Comparison of ENCODE assay signal across 19 cellular contexts in genomic region chr16:4239682-4240175, GRCh38. TPM values are rescaled to one million over a fixed set of nuclear protein-coding genes. Genes with fewer than 3 reads are reported as not detected.
DNase-seq lines count a peak whose midpoint lies in the region; ATAC-seq and TF ChIP-seq lines count a peak whose summit lies in the region.
"Had no signal": no experiment of that assay in that cellular context is flagged by ENCODE, and none has a peak within 500 bp of the region (broad histone marks: within the 10 kb centered on the region; RNA-seq: fewer than 3 reads in every experiment).

No MANE protein-coding gene starts in this region.

- WGBS in testis, 2 donors, result 55 to 73% methylated on average over 19 of the region's 19 CpGs

- no peaks in the 10 kb centered on the region for H3K9me3 ChIP-seq in neural progenitor cell (ENCODE audit: low read depth)
- no peaks in the 10 kb centered on the region for H3K9me3 ChIP-seq in testis
- H3K9me3 ChIP-seq: pancreas, sigmoid colon had no signal

- H2AFZ ChIP-seq in neural progenitor cell (replicated peaks), result peak overlapping the region; percentile 17
- H2AFZ ChIP-seq: GM23248, hepatocyte had no signal

- no peak for DNase-seq in left cardiac atrium
- no peak for DNase-seq in neural progenitor cell (ENCODE audit: low spot score)
- DNase-seq in testis, result no peak
- no peak for DNase-seq in islet precursor cell
- DNase-seq in OCI-M1 (lab: John Stamatoyannopoulos, UW), result no peak
- DNase-seq in natural killer cell, result no peak
- no peak for DNase-seq in NCI-H146 treated with DMSO at 0.1 percent for 48 hours (lab: John Stamatoyannopoulos, UW; ENCODE audit: unreplicated experiment)
- DNase-seq: activated CD4-positive, CD25-positive, alpha-beta regulatory T cell treated with anti-CD3 and anti-CD28 coated beads, Interleukin-2, amount 50 U/mL, for 72 hours; activated CD8-positive, alpha-beta T cell treated with anti-CD3 and anti-CD28 coated beads, Interleukin-2, amount 10 ng/mL, durations not matched to agents 7 days and 5 days; activated T-cell treated with anti-CD3 and anti-CD28 coated beads, Interleukin-2, amount 50 U/mL, for 1 hour; caudate nucleus; CD4-positive, alpha-beta T cell; GM23248; NCI-H1417 treated with DMSO at 0.1 percent for 48 hours; pancreas; sigmoid colon had no signal

- H3K9ac ChIP-seq in neural progenitor cell, result no peak overlapping the region
- H3K9ac ChIP-seq: GM23248 had no signal

- H3K27me3 Mint-ChIP-seq in brain (peaks cover 9% of the 10 kb centered on the region), neural progenitor cell (ENCODE audit: insufficient read depth, low read depth) (peaks cover 7% of the 10 kb centered on the region), natural killer cell (ENCODE audit: low read depth in 2 of 2) (peaks cover 12 to 24% of the 10 kb centered on the region in 2 donors)

- H3K9me3 Mint-ChIP-seq in brain (peaks cover 0 to 9% (median 0%) of the 10 kb centered on the region in 5 experiments), neural progenitor cell (peaks cover 5% of the 10 kb centered on the region), natural killer cell (no peaks in the 10 kb centered on the region)
- H3K9me3 Mint-ChIP-seq: CD4-positive, alpha-beta T cell had no signal

- no peak overlapping the region for H3K27ac ChIP-seq in neural progenitor cell
- peak overlapping the region; percentile 27 to 41 for H3K27ac ChIP-seq in testis
- H3K27ac ChIP-seq: GM23248, hepatocyte, pancreas had no signal

- H3K4me3 ChIP-seq in neural progenitor cell, result no peak overlapping the region
- H3K4me3 ChIP-seq in testis, result no peak overlapping the region
- H3K4me3 ChIP-seq: GM23248, hepatocyte, pancreas had no signal

- H3K4me3 Mint-ChIP-seq in brain (peak overlapping the region in 2 of 5 experiments; percentile 69 to 80), neural progenitor cell (no peak overlapping the region), natural killer cell (no peak overlapping the region)
- H3K4me3 Mint-ChIP-seq: activated CD8-positive, alpha-beta T cell treated with anti-CD3 and anti-CD28 coated beads, Interleukin-2, amount 10 ng/mL, durations not matched to agents 7 days and 5 days; CD4-positive, alpha-beta T cell had no signal

- no peaks in the 10 kb centered on the region for H4K20me1 ChIP-seq in neural progenitor cell (ENCODE audit: low read depth)

- no peaks in the 10 kb centered on the region for H3K79me2 ChIP-seq in neural progenitor cell (ENCODE audit: low read depth)
- H3K79me2 ChIP-seq: hepatocyte had no signal

- H3K4me1 Mint-ChIP-seq in brain (peaks cover 67% of the 10 kb centered on the region), neural progenitor cell (peaks cover 28% of the 10 kb centered on the region), natural killer cell (no peaks in the 10 kb centered on the region)

- H3K4me1 ChIP-seq in neural progenitor cell, result peaks cover 10% of the 10 kb centered on the region
- peaks cover 3% of the 10 kb centered on the region for H3K4me1 ChIP-seq in testis
- H3K4me1 ChIP-seq: pancreas had no signal

- peak overlapping the region in 3 of 5 experiments; percentile 52 to 82 (median 80) for H3K27ac Mint-ChIP-seq in brain
- H3K27ac Mint-ChIP-seq in neural progenitor cell, result peak overlapping the region; percentile 87
- H3K27ac Mint-ChIP-seq in natural killer cell, result no peak overlapping the region
- H3K27ac Mint-ChIP-seq: activated CD8-positive, alpha-beta T cell treated with anti-CD3 and anti-CD28 coated beads, Interleukin-2, amount 10 ng/mL, durations not matched to agents 7 days and 5 days; CD4-positive, alpha-beta T cell had no signal

- H3F3A ChIP-seq in neural progenitor cell (ENCODE audit: low read depth), result peaks cover 3% of the 10 kb centered on the region

- TF ChIP-seq CTCF in brain (conservative IDR thresholded peaks at IDR 0.05) (no peak), neural progenitor cell (IDR thresholded peaks at IDR 0.05) (no peak), testis (IDR thresholded peaks at IDR 0.05) (no peak), natural killer cell (IDR thresholded peaks at IDR 0.05) (no peak)

- ATAC-seq in left cardiac atrium (peak; percentile 32 to 59), natural killer cell (no peak)
- ATAC-seq: activated CD8-positive, alpha-beta T cell treated with anti-CD3 and anti-CD28 coated beads, Interleukin-2, amount 10 ng/mL, durations not matched to agents 7 days and 5 days; HepG2; pancreas had no signal

- H3K27me3 ChIP-seq in neural progenitor cell (no peaks in the 10 kb centered on the region), testis (no peaks in the 10 kb centered on the region)
- H3K27me3 ChIP-seq: hepatocyte, pancreas, sigmoid colon had no signal

- TF ChIP-seq POLR2A in testis (IDR thresholded peaks at IDR 0.05), result no peak

- H3K36me3 Mint-ChIP-seq in brain, result no peaks in the 10 kb centered on the region
- H3K36me3 Mint-ChIP-seq in neural progenitor cell, result no peaks in the 10 kb centered on the region
- no peaks in the 10 kb centered on the region for H3K36me3 Mint-ChIP-seq in natural killer cell

- intact Hi-C loops in left cardiac atrium (cut with DNase I) (loop anchor here in 1 of 2 donors (5.0 kb wide), 1 partner anchor 37 kb away; no protein-coding TSS in a partner anchor), testis (cut with DNase I; ENCODE audit: low total_unique reads) (no loop called here), natural killer cell (cut with micrococcal nuclease) (no loop called here)

- H3K4me2 ChIP-seq in neural progenitor cell, result no peak overlapping the region
- H3K4me2 ChIP-seq: hepatocyte had no signal

- H3K36me3 ChIP-seq in neural progenitor cell (no peaks in the 10 kb centered on the region), testis (ENCODE audit: low read depth, missing control alignments) (no peaks in the 10 kb centered on the region)
- H3K36me3 ChIP-seq: pancreas, sigmoid colon had no signal

RNA-seq across cellular contexts. Expression of gene SRL, which starts 2.2 kb away (rescaled TPM):
- polyA plus RNA-seq in brain (ENCODE audit: insufficient read depth, low read depth, low replicate concordance) (3.7 TPM), testis (ENCODE audit: insufficient read depth, low read depth, low replicate concordance) (4.7 TPM)
- total RNA-seq in left cardiac atrium (100 to 1,000 TPM; 302 to 359 TPM), neural progenitor cell (ENCODE audit: low replicate concordance) (0.06 and 0.22 TPM in 2 replicates), testis (1 to 10 TPM; 1.5 to 2.5 TPM), natural killer cell (not detected)
- total RNA-seq: activated CD8-positive, alpha-beta T cell treated with anti-CD3 and anti-CD28 coated beads, Interleukin-2, amount 10 ng/mL, durations not matched to agents 7 days and 5 days; CD4-positive, alpha-beta T cell; GM23248; HepG2 had no signal
- polyA plus RNA-seq: GM23248, hepatocyte had no signal

RNA-seq across cellular contexts. Expression of gene TFAP4, which starts 33.1 kb away (rescaled TPM):
- 12.2 TPM for polyA plus RNA-seq in brain (ENCODE audit: insufficient read depth, low read depth, low replicate concordance)
- total RNA-seq in left cardiac atrium, result 1 to 10 TPM; 3.7 to 4.2 TPM
- total RNA-seq in neural progenitor cell (ENCODE audit: low replicate concordance), result 19.8 and 24.8 TPM in 2 replicates
- 1 to 10 TPM; 3.1 to 4.8 TPM for total RNA-seq in testis
- polyA plus RNA-seq in testis (ENCODE audit: insufficient read depth, low read depth, low replicate concordance), result 2.7 TPM
- 1 to 10 TPM; 6.5 to 9.6 (median 8.9) TPM for total RNA-seq in natural killer cell

Comparison
In these comparisons a context has a peak if more than half of its experiments do, and no peak if none do; other contexts are left out.
1. H3K27ac Mint-ChIP-seq: peak in brain (3 of 5) and neural progenitor cell (single experiment); none in natural killer cell (0 of 2).
2. ATAC-seq: peak in left cardiac atrium (2 of 2); none in natural killer cell (0 of 3).
3. RNA of gene SRL, which starts 2.2 kb away (total RNA-seq): 302 to 359 TPM in left cardiac atrium; 1.5 to 2.5 TPM in testis, 0.06 to 0.22 TPM in neural progenitor cell and not detected in natural killer cell; every median in the first group is over 10 times any median in the second.